In the genomic region with DNA sequence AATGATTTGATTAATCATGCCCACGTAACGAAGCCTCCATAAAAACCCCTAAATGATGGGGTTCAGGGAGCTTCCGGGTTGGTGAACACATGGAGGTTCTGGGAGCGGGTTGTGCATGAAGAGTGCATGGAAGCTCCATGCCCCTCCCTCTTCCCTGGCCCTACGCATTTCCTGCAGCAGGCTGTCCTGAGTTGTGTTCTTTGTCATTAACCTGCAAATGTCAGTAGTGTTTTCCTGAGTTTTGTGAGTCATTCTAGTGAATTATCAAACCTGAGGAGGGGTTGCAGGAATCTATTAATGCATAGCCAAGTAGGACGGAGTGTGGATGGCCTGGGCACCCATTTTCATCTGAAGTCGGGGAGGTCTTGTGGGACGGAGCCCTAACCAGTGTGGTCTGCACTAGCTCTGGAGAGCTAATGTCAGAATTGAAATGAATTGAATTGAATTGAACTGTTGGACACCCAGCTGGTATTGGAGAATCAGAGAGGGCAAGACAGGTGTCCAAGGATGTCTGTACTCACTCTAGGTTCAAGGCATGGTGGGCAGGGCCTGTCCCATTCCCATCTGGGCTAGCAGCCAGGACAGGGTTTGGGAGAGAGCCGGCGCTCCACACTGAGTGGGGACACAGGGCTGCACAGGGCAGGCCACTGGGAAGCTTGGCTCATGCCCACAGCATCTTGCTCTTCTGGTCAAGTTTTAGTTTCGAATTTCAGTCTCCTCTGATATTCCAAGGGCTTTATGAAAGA, we compare ENCODE assay signal across 25 cellular contexts. TPM values are rescaled to one million over a fixed set of nuclear protein-coding genes. Genes with fewer than 3 reads are reported as not detected.
"Had no signal": no experiment of that assay in that cellular context is flagged by ENCODE, and none has a peak within 500 bp of the region (broad histone marks: within the 10 kb centered on the region; RNA-seq: fewer than 3 reads in every experiment).

No MANE protein-coding gene starts in this region.

- H3K4me1 Mint-ChIP-seq: nephron had no signal

- FAIRE-seq: small intestine had no signal

- H3K4me3 ChIP-seq: colonic mucosa, gastroesophageal sphincter, left ventricle myocardium inferior, tibial nerve had no signal

- H3K36me3 ChIP-seq: colonic mucosa, gastroesophageal sphincter, left ventricle myocardium inferior, tibial nerve had no signal

- H3K27me3 ChIP-seq: colonic mucosa, gastroesophageal sphincter, tibial nerve had no signal

- H3K4me3 Mint-ChIP-seq: activated B cell treated with CpG ODN at 0.5 μM for 24 hours; activated naive CD8-positive, alpha-beta T cell; effector memory CD8-positive, alpha-beta T cell; nephron; stimulated activated naive B cell treated with anti-CD40 and anti-IgM and Interleukin-4, amounts not matched to agents 10 μg/mL and 1 μg/mL and 100 μg/mL, for 72 hours had no signal

- ATAC-seq: effector memory CD8-positive, alpha-beta T cell; gastroesophageal sphincter; sciatic nerve; stimulated activated naive B cell treated with anti-CD40 and anti-IgM and Interleukin-4, amounts not matched to agents 10 μg/mL and 1 μg/mL and 100 μg/mL, for 72 hours had no signal

- DNase-seq: activated B cell treated with CpG ODN at 0.5 μM for 24 hours; activated CD4-positive, alpha-beta T cell treated with anti-CD3 and anti-CD28 coated beads, Interleukin-2, amount 50 U/mL, for 4 hours; activated effector memory CD4-positive, alpha-beta T cell treated with Interleukin-2 at 50 U/mL for 16 hours; activated naive CD4-positive, alpha-beta T cell treated with Interleukin-2 at 50 U/mL for 16 hours; anterior cingulate cortex; cerebellar nuclear complex; colonic mucosa; effector memory CD8-positive, alpha-beta T cell; erythroblast; head of caudate nucleus; hypothalamus; left ventricle myocardium inferior; mammary epithelial cell; small intestine; stimulated activated CD4-positive, alpha-beta T cell treated with anti-CD3 and anti-CD28 coated beads, Interleukin-1b, Interleukin-23, amount 100 ng/mL, for 48 hours; stimulated activated CD4-positive, alpha-beta T cell treated with anti-CD3 and anti-CD28 coated beads, Interleukin-4, amount 100 ng/mL, for 4 hours; stimulated activated CD8-positive, alpha-beta memory T cell treated with anti-CD3 and anti-CD28 coated beads, Interleukin-4, amount 100 ng/mL, for 48 hours; stimulated activated naive B cell treated with anti-CD40 and anti-IgM and Interleukin-4, amounts not matched to agents 10 μg/mL and 1 μg/mL and 100 μg/mL, for 72 hours; T-helper 2 cell had no signal

- H3K27me3 Mint-ChIP-seq: activated naive CD8-positive, alpha-beta T cell had no signal

- H3K4me1 ChIP-seq: colonic mucosa, gastroesophageal sphincter, tibial nerve had no signal

- H3K9me3 ChIP-seq: colonic mucosa had no signal

- H3K27ac Mint-ChIP-seq: activated B cell treated with CpG ODN at 0.5 μM for 24 hours; activated naive CD8-positive, alpha-beta T cell; effector memory CD8-positive, alpha-beta T cell; nephron; stimulated activated naive B cell treated with anti-CD40 and anti-IgM and Interleukin-4, amounts not matched to agents 10 μg/mL and 1 μg/mL and 100 μg/mL, for 72 hours had no signal

- H3K36me3 Mint-ChIP-seq: activated naive CD8-positive, alpha-beta T cell; stimulated activated naive B cell treated with anti-CD40 and anti-IgM and Interleukin-4, amounts not matched to agents 10 μg/mL and 1 μg/mL and 100 μg/mL, for 72 hours had no signal

- H3K27ac ChIP-seq: colonic mucosa, gastroesophageal sphincter, left ventricle myocardium inferior, tibial nerve had no signal

- H3K9me3 Mint-ChIP-seq: activated B cell treated with CpG ODN at 0.5 μM for 24 hours; effector memory CD8-positive, alpha-beta T cell; nephron; stimulated activated naive B cell treated with anti-CD40 and anti-IgM and Interleukin-4, amounts not matched to agents 10 μg/mL and 1 μg/mL and 100 μg/mL, for 72 hours had no signal

RNA-seq across cellular contexts. Expression of gene WDFY4, which starts 57.5 kb away (rescaled TPM):
- total RNA-seq: fibroblast of villous mesenchyme had no signal
